ENCODE assay signal across 17 cellular contexts in genomic region chr18:400466-400865, GRCh38.
DNase-seq lines count a peak whose midpoint lies in the region; FAIRE-seq and TF ChIP-seq lines count a peak whose summit lies in the region.
"Had no signal": no experiment of that assay in that cellular context is flagged by ENCODE, and none has a peak within 500 bp of the region (broad histone marks: within the 10 kb centered on the region; RNA-seq: fewer than 3 reads in every experiment).

No MANE protein-coding gene starts in this region.

- H3K27me3 Mint-ChIP-seq in activated naive CD8-positive, alpha-beta T cell treated with anti-CD3 and anti-CD28 coated beads for 36 hours = peaks cover 17% of the 10 kb centered on the region
- peaks cover 7% of the 10 kb centered on the region for H3K27me3 Mint-ChIP-seq in activated CD4-positive, alpha-beta T cell treated with anti-CD3 and anti-CD28 coated beads, Interleukin-2, amount 10 ng/mL, durations not matched to agents 7 days and 5 days
- H3K27me3 Mint-ChIP-seq: progenitor cell of endocrine pancreas had no signal

- DNase-seq in AG09309 (ENCODE audit: low read depth) (peak; percentile 96), M059J (ENCODE audit: low read depth) (peak; percentile 82), astrocyte of the spinal cord (ENCODE audit: low read depth, low spot score) (peak; percentile 37), myocyte (ENCODE audit: low read depth) (peak; percentile 71), glomerular visceral epithelial cell (ENCODE audit: extremely low spot score) (no peak), frontal cortex (ENCODE audit: low spot score in 2 of 2) (no peak)
- DNase-seq in activated naive CD8-positive, alpha-beta T cell treated with anti-CD3 and anti-CD28 coated beads for 36 hours = no peak
- no peak for DNase-seq in activated CD4-positive, alpha-beta T cell treated with anti-CD3 and anti-CD28 coated beads, Interleukin-2, amount 10 ng/mL, durations not matched to agents 7 days and 5 days
- DNase-seq: central memory CD4-positive, alpha-beta T cell; DMS79; midbrain; NCI-H1436; NCI-H524 treated with DMSO at 0.1 percent for 48 hours; stimulated activated CD4-positive, alpha-beta T cell treated with anti-CD3 and anti-CD28 coated beads, Interleukin-1b, Interleukin-23, amount 100 ng/mL, for 48 hours had no signal

- H3K4me1 Mint-ChIP-seq in activated naive CD8-positive, alpha-beta T cell treated with anti-CD3 and anti-CD28 coated beads for 36 hours = no peaks in the 10 kb centered on the region
- H3K4me1 Mint-ChIP-seq in activated CD4-positive, alpha-beta T cell treated with anti-CD3 and anti-CD28 coated beads, Interleukin-2, amount 10 ng/mL, durations not matched to agents 7 days and 5 days = no peaks in the 10 kb centered on the region
- H3K4me1 Mint-ChIP-seq: B cell had no signal

- POLR2A ChIA-PET in activated CD4-positive, alpha-beta T cell treated with anti-CD3 and anti-CD28 coated beads, Interleukin-2, amount 10 ng/mL, durations not matched to agents 7 days and 5 days (lab: Charles Lee) = no interaction called here

- H3K4me3 Mint-ChIP-seq in activated naive CD8-positive, alpha-beta T cell treated with anti-CD3 and anti-CD28 coated beads for 36 hours = no peak overlapping the region
- H3K4me3 Mint-ChIP-seq in activated CD4-positive, alpha-beta T cell treated with anti-CD3 and anti-CD28 coated beads, Interleukin-2, amount 10 ng/mL, durations not matched to agents 7 days and 5 days = no peak overlapping the region
- H3K4me3 Mint-ChIP-seq: B cell had no signal

- CTCF ChIA-PET in activated CD4-positive, alpha-beta T cell treated with anti-CD3 and anti-CD28 coated beads, Interleukin-2, amount 10 ng/mL, durations not matched to agents 7 days and 5 days (lab: Charles Lee) = no interaction called here

- no peak for FAIRE-seq in frontal cortex (lab: Jason Lieb, UNC)
- FAIRE-seq: TTC549 had no signal

- H3K4me3 ChIP-seq in AG09309 (ENCODE audit: control insufficient read depth, low read depth, low read length) = no peak overlapping the region
- H3K4me3 ChIP-seq in astrocyte of the spinal cord (ENCODE audit: low read depth, low read length) = no peak overlapping the region

- in situ Hi-C loops in astrocyte of the spinal cord (cut with HindIII; ENCODE audit: low sequenced_read_pairs) = no loop called here

- H3K36me3 Mint-ChIP-seq in activated naive CD8-positive, alpha-beta T cell treated with anti-CD3 and anti-CD28 coated beads for 36 hours = no peaks in the 10 kb centered on the region
- no peaks in the 10 kb centered on the region for H3K36me3 Mint-ChIP-seq in activated CD4-positive, alpha-beta T cell treated with anti-CD3 and anti-CD28 coated beads, Interleukin-2, amount 10 ng/mL, durations not matched to agents 7 days and 5 days (ENCODE audit: low read depth)

- H3K27ac Mint-ChIP-seq in activated naive CD8-positive, alpha-beta T cell treated with anti-CD3 and anti-CD28 coated beads for 36 hours = no peak overlapping the region
- H3K27ac Mint-ChIP-seq in activated CD4-positive, alpha-beta T cell treated with anti-CD3 and anti-CD28 coated beads, Interleukin-2, amount 10 ng/mL, durations not matched to agents 7 days and 5 days = no peak overlapping the region
- H3K27ac Mint-ChIP-seq: B cell, progenitor cell of endocrine pancreas had no signal

- H3K9me3 Mint-ChIP-seq in activated naive CD8-positive, alpha-beta T cell treated with anti-CD3 and anti-CD28 coated beads for 36 hours = peaks cover 6% of the 10 kb centered on the region
- peaks cover 4% of the 10 kb centered on the region for H3K9me3 Mint-ChIP-seq in activated CD4-positive, alpha-beta T cell treated with anti-CD3 and anti-CD28 coated beads, Interleukin-2, amount 10 ng/mL, durations not matched to agents 7 days and 5 days

- TF ChIP-seq CTCF in AG09309 (IDR thresholded peaks at IDR 0.05; ENCODE audit: control insufficient read depth, insufficient read depth, low read depth, low read length, missing control alignments) (no peak), astrocyte of the spinal cord (IDR thresholded peaks at IDR 0.05; ENCODE audit: low read depth, low read length) (no peak)

Comparison
In these comparisons a context has a peak if more than half of its experiments do, and no peak if none do; other contexts are left out.
1. DNase-seq: peak in AG09309 (single experiment), M059J (single experiment), astrocyte of the spinal cord (single experiment) and myocyte (single experiment); none in glomerular visceral epithelial cell (single experiment), frontal cortex (0 of 2), activated naive CD8-positive, alpha-beta T cell treated with anti-CD3 and anti-CD28 coated beads for 36 hours (single experiment) and activated CD4-positive, alpha-beta T cell treated with anti-CD3 and anti-CD28 coated beads, Interleukin-2, amount 10 ng/mL, durations not matched to agents 7 days and 5 days (single experiment).